9 cellular contexts compared by ENCODE assay signal in genomic region chr1:54498383-54499096, GRCh38. TPM values are rescaled to one million over a fixed set of nuclear protein-coding genes. Genes with fewer than 3 reads are reported as not detected.
DNase-seq lines count a peak whose midpoint lies in the region; ATAC-seq and TF ChIP-seq lines count a peak whose summit lies in the region.
"Had no signal": no experiment of that assay in that cellular context is flagged by ENCODE, and none has a peak within 500 bp of the region (broad histone marks: within the 10 kb centered on the region; RNA-seq: fewer than 3 reads in every experiment).

No MANE protein-coding gene starts in this region.

- H3K27me3 ChIP-seq in hepatocyte = no peaks in the 10 kb centered on the region
- no peaks in the 10 kb centered on the region for H3K27me3 ChIP-seq in smooth muscle cell (ENCODE audit: low read depth)
- H3K27me3 ChIP-seq in upper lobe of right lung = peaks cover 47% of the 10 kb centered on the region

- no peak overlapping the region for H3K27ac ChIP-seq in hepatocyte
- no peak overlapping the region for H3K27ac ChIP-seq in smooth muscle cell (ENCODE audit: low read depth)
- H3K27ac ChIP-seq in upper lobe of right lung = no peak overlapping the region

- no peaks in the 10 kb centered on the region for H3K36me3 Mint-ChIP-seq in activated CD4-positive, alpha-beta memory T cell treated with anti-CD3 and anti-CD28 coated beads for 36 hours
- H3K36me3 Mint-ChIP-seq in activated CD4-positive, alpha-beta memory T cell treated with anti-CD3 and anti-CD28 coated beads, Interleukin-2, amount 10 ng/mL, durations not matched to agents 7 days and 5 days (ENCODE audit: low read depth) = no peaks in the 10 kb centered on the region
- no peaks in the 10 kb centered on the region for H3K36me3 Mint-ChIP-seq in WTC11

- H4K20me1 ChIP-seq in hepatocyte (ENCODE audit: insufficient read depth, poor library complexity, severe bottlenecking) (no peaks in the 10 kb centered on the region), smooth muscle cell (ENCODE audit: low read depth) (no peaks in the 10 kb centered on the region)

- no peaks in the 10 kb centered on the region for H3F3A ChIP-seq in smooth muscle cell (ENCODE audit: low read depth)

- H2AFZ ChIP-seq in hepatocyte (no peak overlapping the region), smooth muscle cell (ENCODE audit: low read depth) (peak overlapping the region; percentile 81)

- H3K36me3 ChIP-seq in hepatocyte (replicated peaks; ENCODE audit: insufficient read depth, low read depth) = no peaks in the 10 kb centered on the region
- H3K36me3 ChIP-seq in smooth muscle cell (ENCODE audit: low read depth) = no peaks in the 10 kb centered on the region
- H3K36me3 ChIP-seq in upper lobe of right lung = no peaks in the 10 kb centered on the region

- peak overlapping the region; percentile 54 for H3K4me3 Mint-ChIP-seq in activated CD4-positive, alpha-beta memory T cell treated with anti-CD3 and anti-CD28 coated beads for 36 hours
- H3K4me3 Mint-ChIP-seq in activated CD4-positive, alpha-beta memory T cell treated with anti-CD3 and anti-CD28 coated beads, Interleukin-2, amount 10 ng/mL, durations not matched to agents 7 days and 5 days = no peak overlapping the region
- H3K4me3 Mint-ChIP-seq in WTC11 = peak overlapping the region; percentile 69

- peaks cover 8% of the 10 kb centered on the region for H3K4me1 Mint-ChIP-seq in activated CD4-positive, alpha-beta memory T cell treated with anti-CD3 and anti-CD28 coated beads for 36 hours (ENCODE audit: low read depth)
- H3K4me1 Mint-ChIP-seq in activated CD4-positive, alpha-beta memory T cell treated with anti-CD3 and anti-CD28 coated beads, Interleukin-2, amount 10 ng/mL, durations not matched to agents 7 days and 5 days = peaks cover 9% of the 10 kb centered on the region
- H3K4me1 Mint-ChIP-seq in WTC11 = peaks cover 37% of the 10 kb centered on the region

- H3K4me1 ChIP-seq in hepatocyte (ENCODE audit: insufficient read depth) = no peaks in the 10 kb centered on the region
- peaks cover 12% of the 10 kb centered on the region for H3K4me1 ChIP-seq in smooth muscle cell (ENCODE audit: low read depth)
- H3K4me1 ChIP-seq in upper lobe of right lung = no peaks in the 10 kb centered on the region

- H3K4me2 ChIP-seq in hepatocyte = peak overlapping the region; percentile 94
- H3K4me2 ChIP-seq in smooth muscle cell = peak overlapping the region; percentile 91

- 68% methylated on average over 4 of the region's 4 CpGs for WGBS in hepatocyte (ENCODE audit: low lambda C conversion rate, missing lambda C conversion rate)
- 50% methylated on average over 4 of the region's 4 CpGs for WGBS in smooth muscle cell (ENCODE audit: low lambda C conversion rate)

- TF ChIP-seq CTCF in WTC11 (IDR thresholded peaks at IDR 0.05) (no peak), hepatocyte (IDR thresholded peaks at IDR 0.05; ENCODE audit: poor library complexity) (no peak), smooth muscle cell (IDR thresholded peaks at IDR 0.05; ENCODE audit: borderline replicate concordance, insufficient read depth, poor library complexity, severe bottlenecking) (no peak), upper lobe of right lung (IDR thresholded peaks at IDR 0.05) (no peak)

- H3K9ac ChIP-seq in smooth muscle cell (ENCODE audit: low read depth) = no peak overlapping the region

- intact Hi-C loops in activated CD4-positive, alpha-beta memory T cell treated with anti-CD3 and anti-CD28 coated beads for 36 hours (cut with micrococcal nuclease) = loop anchor here (1.0 kb wide), 1 partner anchor 312 kb away; no protein-coding TSS in a partner anchor
- intact Hi-C loops in upper lobe of right lung (cut with DNase I) = loop anchor here (10.0 kb wide), 1 partner anchor 424 kb away; no protein-coding TSS in a partner anchor

- no peaks in the 10 kb centered on the region for H3K9me3 Mint-ChIP-seq in activated CD4-positive, alpha-beta memory T cell treated with anti-CD3 and anti-CD28 coated beads for 36 hours
- H3K9me3 Mint-ChIP-seq in activated CD4-positive, alpha-beta memory T cell treated with anti-CD3 and anti-CD28 coated beads, Interleukin-2, amount 10 ng/mL, durations not matched to agents 7 days and 5 days = no peaks in the 10 kb centered on the region
- H3K9me3 Mint-ChIP-seq in WTC11 = no peaks in the 10 kb centered on the region

- no peaks in the 10 kb centered on the region for H3K9me3 ChIP-seq in hepatocyte (ENCODE audit: low read depth)
- H3K9me3 ChIP-seq in smooth muscle cell (replicated peaks; ENCODE audit: low read depth) = no peaks in the 10 kb centered on the region
- H3K9me3 ChIP-seq in upper lobe of right lung = no peaks in the 10 kb centered on the region

- H3K4me3 ChIP-seq in hepatocyte (no peak overlapping the region), smooth muscle cell (peak overlapping the region; percentile 49), upper lobe of right lung (no peak overlapping the region)

- POLR2A ChIA-PET in activated CD4-positive, alpha-beta memory T cell treated with anti-CD3 and anti-CD28 coated beads for 36 hours (lab: Charles Lee) = interaction anchor here (0.6 kb wide), 1 partner anchor 88 kb away, joined by 3 read pairs; no protein-coding TSS in a partner anchor
- POLR2A ChIA-PET in activated CD4-positive, alpha-beta memory T cell treated with anti-CD3 and anti-CD28 coated beads, Interleukin-2, amount 10 ng/mL, durations not matched to agents 7 days and 5 days (lab: Charles Lee) = no interaction called here
- POLR2A ChIA-PET in WTC11 (lab: Charles Lee) = interaction anchor here (1.0 to 1.4 kb wide), 3 partner anchors 9 to 167 kb away, joined by 3 to 5 read pairs (median 3); no protein-coding TSS in a partner anchor

- ATAC-seq in WTC11 (peak; percentile 7), upper lobe of right lung (no peak)

- CTCF ChIA-PET in activated CD4-positive, alpha-beta memory T cell treated with anti-CD3 and anti-CD28 coated beads for 36 hours (lab: Charles Lee) = interaction anchor here (0.8 to 1.9 kb wide), 6 partner anchors 9 to 376 kb away, joined by 3 to 15 read pairs (median 4); no protein-coding TSS in a partner anchor
- CTCF ChIA-PET in activated CD4-positive, alpha-beta memory T cell treated with anti-CD3 and anti-CD28 coated beads, Interleukin-2, amount 10 ng/mL, durations not matched to agents 7 days and 5 days (lab: Charles Lee) = interaction anchor here (0.8 to 1.9 kb wide), 8 partner anchors 9 to 311 kb away, joined by 3 to 20 read pairs (median 4); partner anchors contain the start of genes CYB5RL and MRPL37
- CTCF ChIA-PET in WTC11 (lab: Charles Lee) = interaction anchor here (0.6 to 2.7 kb wide), 19 partner anchors 7 to 553 kb away, joined by 3 to 25 read pairs (median 4); partner anchors contain the start of genes ACOT11, IFT25 and TTC22

- peaks cover 34% of the 10 kb centered on the region for H3K27me3 Mint-ChIP-seq in activated CD4-positive, alpha-beta memory T cell treated with anti-CD3 and anti-CD28 coated beads for 36 hours
- peaks cover 54% of the 10 kb centered on the region for H3K27me3 Mint-ChIP-seq in activated CD4-positive, alpha-beta memory T cell treated with anti-CD3 and anti-CD28 coated beads, Interleukin-2, amount 10 ng/mL, durations not matched to agents 7 days and 5 days
- H3K27me3 Mint-ChIP-seq in WTC11 (ENCODE audit: low read depth) = no peaks in the 10 kb centered on the region; the same call in 1 of the 2 replicates

- H3K9me2 ChIP-seq in hepatocyte (replicated peaks; ENCODE audit: insufficient read depth) = no peaks in the 10 kb centered on the region

- H3K27ac Mint-ChIP-seq in activated CD4-positive, alpha-beta memory T cell treated with anti-CD3 and anti-CD28 coated beads for 36 hours = no peak overlapping the region
- no peak overlapping the region for H3K27ac Mint-ChIP-seq in activated CD4-positive, alpha-beta memory T cell treated with anti-CD3 and anti-CD28 coated beads, Interleukin-2, amount 10 ng/mL, durations not matched to agents 7 days and 5 days
- H3K27ac Mint-ChIP-seq in WTC11 = no peak overlapping the region

- H3K79me2 ChIP-seq in hepatocyte = no peaks in the 10 kb centered on the region
- no peaks in the 10 kb centered on the region for H3K79me2 ChIP-seq in smooth muscle cell (ENCODE audit: low read depth)

- no peak for DNase-seq in activated CD4-positive, alpha-beta memory T cell treated with anti-CD3 and anti-CD28 coated beads for 36 hours
- DNase-seq in activated CD4-positive, alpha-beta memory T cell treated with anti-CD3 and anti-CD28 coated beads, Interleukin-2, amount 10 ng/mL, durations not matched to agents 7 days and 5 days = no peak
- no peak for DNase-seq in WTC11 (ENCODE audit: low spot score)
- no peak for DNase-seq in hepatocyte (ENCODE audit: low spot score)
- DNase-seq in smooth muscle cell (lab: John Stamatoyannopoulos, UW; ENCODE audit: unreplicated experiment) = no peak
- no peak for DNase-seq in NCI-H1105 treated with DMSO at 0.1 percent for 48 hours (lab: John Stamatoyannopoulos, UW)
- no peak for DNase-seq in upper lobe of right lung
- no peak for DNase-seq in SHP77 (lab: John Stamatoyannopoulos, UW)
- DNase-seq: NCI-H2107 had no signal

TF ChIP-seq in WTC11, 78 proteins besides CTCF, POLR2A, EP300 and RAD21:
- TF ChIP-seq ZNF121 (CRISPR knock-in tag; IDR thresholded peaks at IDR 0.05) (peak; percentile 61; the same call in 1 of the 2 replicates), NR3C1 (CRISPR knock-in tag; conservative IDR thresholded peaks at IDR 0.05; ENCODE audit: low read depth) (no peak)

RNA-seq across cellular contexts. Expression of gene ACOT11, which starts 49.5 kb away (rescaled TPM):
- total RNA-seq in activated CD4-positive, alpha-beta memory T cell treated with anti-CD3 and anti-CD28 coated beads for 36 hours = 1 to 10 TPM in 1 of 2 experiments, under 1 TPM in 1; 0.99 to 1.1 TPM
- total RNA-seq in activated CD4-positive, alpha-beta memory T cell treated with anti-CD3 and anti-CD28 coated beads, Interleukin-2, amount 10 ng/mL, durations not matched to agents 7 days and 5 days = under 1 TPM; 0.53 to 0.55 TPM
- total RNA-seq in WTC11 (2021) (3.8 to 4.4 TPM (median 4.2 TPM) in 3 replicates), hepatocyte (6.7 and 13.8 TPM in 2 replicates), smooth muscle cell (4.8 TPM in 2 replicates), upper lobe of right lung (5.0 TPM)
- polyA plus RNA-seq in hepatocyte (9.3 and 20.0 TPM in 2 replicates), smooth muscle cell (1.6 and 8.8 TPM in 2 replicates)
